ENCODE assay signal across 9 cellular contexts in genomic region chr2:46315103-46315890, GRCh38. TPM values are rescaled to one million over a fixed set of nuclear protein-coding genes. Genes with fewer than 3 reads are reported as not detected.
DNase-seq lines count a peak whose midpoint lies in the region; ATAC-seq and TF ChIP-seq lines count a peak whose summit lies in the region.
"Had no signal": no experiment of that assay in that cellular context is flagged by ENCODE, and none has a peak within 500 bp of the region (broad histone marks: within the 10 kb centered on the region; RNA-seq: fewer than 3 reads in every experiment).

No MANE protein-coding gene starts in this region.

- H3K27ac ChIP-seq in HEK293 (ENCODE audit: extremely low read depth, low read depth, low read length) = no peak overlapping the region
- H3K27ac ChIP-seq in SJSA1 = peak overlapping the region; percentile 86
- H3K27ac ChIP-seq in fibroblast of lung (ENCODE audit: insufficient read depth, low read length) = peak overlapping the region; percentile 86

- H3K36me3 ChIP-seq in HEK293 (ENCODE audit: control insufficient read depth in 2 of 2, insufficient read depth in 1 of 2, low read length in 2 of 2) (no peaks in the 10 kb centered on the region), SJSA1 (peaks cover 4% of the 10 kb centered on the region; the same call in 1 of the 2 replicates), fibroblast of lung (ENCODE audit: control insufficient read depth, insufficient read depth, low read length) (no peaks in the 10 kb centered on the region)

- peak overlapping the region; percentile 40 for H3K9ac ChIP-seq in fibroblast of lung (ENCODE audit: insufficient read depth, low read length)

- H3K79me2 ChIP-seq in fibroblast of lung (ENCODE audit: control insufficient read depth, insufficient read depth, low read length) = peaks cover 60% of the 10 kb centered on the region

- H3K4me3 ChIP-seq in HEK293 (ENCODE audit: low read depth, low read length) (no peak overlapping the region), SJSA1 (no peak overlapping the region), fibroblast of lung (replicated peaks in 1 of 4; ENCODE audit: control extremely low read depth in 1 of 4, insufficient read depth in 1 of 4, low read depth in 3 of 4, low read length in 4 of 4) (peak overlapping the region in 1 of 4 experiments; percentile 25)

- H3K27me3 ChIP-seq in SJSA1 (replicated peaks) (no peaks in the 10 kb centered on the region), fibroblast of lung (ENCODE audit: control insufficient read depth, insufficient read depth, low read length) (no peaks in the 10 kb centered on the region)

- H3K9me3 ChIP-seq in HEK293 (ENCODE audit: control insufficient read depth, insufficient read depth, low read depth, low read length) (no peaks in the 10 kb centered on the region), SJSA1 (replicated peaks) (no peaks in the 10 kb centered on the region), fibroblast of lung (ENCODE audit: control insufficient read depth, insufficient read depth, low read depth, low read length) (no peaks in the 10 kb centered on the region)

- POLR2A ChIA-PET in HEK293 (lab: Yijun Ruan, JAX) = no interaction called here

- H2AFZ ChIP-seq in fibroblast of lung (ENCODE audit: low read length) = no peak overlapping the region

- H3K4me1 ChIP-seq in HEK293 (ENCODE audit: control insufficient read depth, insufficient read depth, low read length) (no peaks in the 10 kb centered on the region; the same call in 1 of the 2 replicates), SJSA1 (replicated peaks) (peaks cover 38% of the 10 kb centered on the region), fibroblast of lung (ENCODE audit: control insufficient read depth, extremely low read depth, insufficient read depth, low read length) (peaks cover 28% of the 10 kb centered on the region)

- peak; percentile 78 for DNase-seq in SJSA1 (ENCODE audit: low read depth in 1 of 2, low spot score in 2 of 2)
- peak; percentile 95 to 97 for DNase-seq in fibroblast of lung (ENCODE audit: low read depth in 2 of 2)
- peak; percentile 50 for DNase-seq in pons (ENCODE audit: low spot score)
- no peak for DNase-seq in activated effector memory CD4-positive, alpha-beta T cell treated with anti-CD3 and anti-CD28 coated beads, Interleukin-2, amount 50 U/mL, for 16 hours
- no peak for DNase-seq in NCI-H345 treated with DMSO at 0.1 percent for 48 hours (lab: John Stamatoyannopoulos, UW; ENCODE audit: unreplicated experiment)
- DNase-seq: T-cell had no signal

- TF ChIP-seq CTCF in HEK293 (tag by site-specific recombination; IDR thresholded peaks at IDR 0.05) (no peak), fibroblast of lung (conservative IDR thresholded peaks at IDR 0.05 in 1 of 2, IDR thresholded peaks at IDR 0.05 in 1 of 2; ENCODE audit: low read depth in 1 of 2, low read length in 2 of 2) (no peak)

- H3K4me2 ChIP-seq in fibroblast of lung (ENCODE audit: extremely low read depth, insufficient read depth, low read length) = peak overlapping the region; percentile 70

- ATAC-seq in HG02623 (IDR thresholded peaks at IDR 0.05; ENCODE audit: unreplicated experiment) (no peak), HG02884 (IDR thresholded peaks at IDR 0.05; ENCODE audit: unreplicated experiment) (no peak)

- H4K20me1 ChIP-seq in fibroblast of lung (ENCODE audit: control insufficient read depth, extremely low read depth, insufficient read depth, low read length) = no peaks in the 10 kb centered on the region

- CTCF ChIA-PET in HEK293 (lab: Yijun Ruan, JAX) = no interaction called here

TF ChIP-seq in HEK293, 187 proteins besides CTCF, POLR2A, EP300 and RAD21 (continues in another document):
- TF ChIP-seq ZBTB49 (tag by site-specific recombination; IDR thresholded peaks at IDR 0.05; ENCODE audit: low read depth) (no peak), ZBTB6 (tag by site-specific recombination; IDR thresholded peaks at IDR 0.05) (no peak), ZNF530 (tag by site-specific recombination; IDR thresholded peaks at IDR 0.05; ENCODE audit: low read depth) (no peak), ZBTB1 (tag by site-specific recombination; IDR thresholded peaks at IDR 0.05) (no peak), ZNF658 (tag by site-specific recombination; IDR thresholded peaks at IDR 0.05) (no peak), ZNF561 (tag by site-specific recombination; IDR thresholded peaks at IDR 0.05; ENCODE audit: borderline replicate concordance) (no peak), ZNF350 (tag by site-specific recombination; IDR thresholded peaks at IDR 0.05) (no peak), ZBTB17 (tag by site-specific recombination; IDR thresholded peaks at IDR 0.05) (peak; percentile 26; the same call in 1 of the 2 replicates), ZNF670 (tag by site-specific recombination; IDR thresholded peaks at IDR 0.05; ENCODE audit: low read depth) (no peak), ZNF132 (tag by site-specific recombination; IDR thresholded peaks at IDR 0.05; ENCODE audit: borderline replicate concordance) (no peak), ZFHX2 (tag by site-specific recombination; conservative IDR thresholded peaks at IDR 0.05) (peak; percentile 43)
- TF ChIP-seq, protein P1, sequence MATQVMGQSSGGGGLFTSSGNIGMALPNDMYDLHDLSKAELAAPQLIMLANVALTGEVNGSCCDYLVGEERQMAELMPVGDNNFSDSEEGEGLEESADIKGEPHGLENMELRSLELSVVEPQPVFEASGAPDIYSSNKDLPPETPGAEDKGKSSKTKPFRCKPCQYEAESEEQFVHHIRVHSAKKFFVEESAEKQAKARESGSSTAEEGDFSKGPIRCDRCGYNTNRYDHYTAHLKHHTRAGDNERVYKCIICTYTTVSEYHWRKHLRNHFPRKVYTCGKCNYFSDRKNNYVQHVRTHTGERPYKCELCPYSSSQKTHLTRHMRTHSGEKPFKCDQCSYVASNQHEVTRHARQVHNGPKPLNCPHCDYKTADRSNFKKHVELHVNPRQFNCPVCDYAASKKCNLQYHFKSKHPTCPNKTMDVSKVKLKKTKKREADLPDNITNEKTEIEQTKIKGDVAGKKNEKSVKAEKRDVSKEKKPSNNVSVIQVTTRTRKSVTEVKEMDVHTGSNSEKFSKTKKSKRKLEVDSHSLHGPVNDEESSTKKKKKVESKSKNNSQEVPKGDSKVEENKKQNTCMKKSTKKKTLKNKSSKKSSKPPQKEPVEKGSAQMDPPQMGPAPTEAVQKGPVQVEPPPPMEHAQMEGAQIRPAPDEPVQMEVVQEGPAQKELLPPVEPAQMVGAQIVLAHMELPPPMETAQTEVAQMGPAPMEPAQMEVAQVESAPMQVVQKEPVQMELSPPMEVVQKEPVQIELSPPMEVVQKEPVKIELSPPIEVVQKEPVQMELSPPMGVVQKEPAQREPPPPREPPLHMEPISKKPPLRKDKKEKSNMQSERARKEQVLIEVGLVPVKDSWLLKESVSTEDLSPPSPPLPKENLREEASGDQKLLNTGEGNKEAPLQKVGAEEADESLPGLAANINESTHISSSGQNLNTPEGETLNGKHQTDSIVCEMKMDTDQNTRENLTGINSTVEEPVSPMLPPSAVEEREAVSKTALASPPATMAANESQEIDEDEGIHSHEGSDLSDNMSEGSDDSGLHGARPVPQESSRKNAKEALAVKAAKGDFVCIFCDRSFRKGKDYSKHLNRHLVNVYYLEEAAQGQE (tag by site-specific recombination; IDR thresholded peaks at IDR 0.05) = no peak
- TF ChIP-seq, protein P2, sequence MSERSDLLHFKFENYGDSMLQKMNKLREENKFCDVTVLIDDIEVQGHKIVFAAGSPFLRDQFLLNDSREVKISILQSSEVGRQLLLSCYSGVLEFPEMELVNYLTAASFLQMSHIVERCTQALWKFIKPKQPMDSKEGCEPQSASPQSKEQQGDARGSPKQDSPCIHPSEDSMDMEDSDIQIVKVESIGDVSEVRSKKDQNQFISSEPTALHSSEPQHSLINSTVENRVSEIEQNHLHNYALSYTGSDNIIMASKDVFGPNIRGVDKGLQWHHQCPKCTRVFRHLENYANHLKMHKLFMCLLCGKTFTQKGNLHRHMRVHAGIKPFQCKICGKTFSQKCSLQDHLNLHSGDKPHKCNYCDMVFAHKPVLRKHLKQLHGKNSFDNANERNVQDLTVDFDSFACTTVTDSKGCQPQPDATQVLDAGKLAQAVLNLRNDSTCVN (tag by site-specific recombination; optimal IDR thresholded peaks at IDR 0.05) = no peak

RNA-seq across cellular contexts. Expression of gene EPAS1, which starts 18.1 kb away (rescaled TPM):
- 12.9 and 13.1 TPM in 2 replicates for total RNA-seq in SJSA1 (2014; rRNA removed; shearing (Covaris generic))
- total RNA-seq in fibroblast of lung = 82.4 and 120 TPM in 2 replicates
- 330 and 941 TPM in 2 replicates for polyA plus RNA-seq in fibroblast of lung
- 135 and 492 TPM in 2 replicates for polyA plus RNA-seq in fibroblast of lung (2012)
- polyA minus RNA-seq in fibroblast of lung (ENCODE audit: low replicate concordance) = 229 and 622 TPM in 2 replicates

Comparison
In these comparisons a context has a peak if more than half of its experiments do, and no peak if none do; other contexts are left out.
1. DNase-seq: peak in SJSA1 (2 of 2), fibroblast of lung (2 of 2) and pons (single experiment); none in activated effector memory CD4-positive, alpha-beta T cell treated with anti-CD3 and anti-CD28 coated beads, Interleukin-2, amount 50 U/mL, for 16 hours (single experiment) and NCI-H345 treated with DMSO at 0.1 percent for 48 hours (single experiment).